Comparison of ENCODE assay signal across 29 cellular contexts in genomic region chr4:7777017-7777710, GRCh38.
DNase-seq lines count a peak whose midpoint lies in the region; ATAC-seq and TF ChIP-seq lines count a peak whose summit lies in the region.
"Had no signal": no experiment of that assay in that cellular context is flagged by ENCODE, and none has a peak within 500 bp of the region (broad histone marks: within the 10 kb centered on the region; RNA-seq: fewer than 3 reads in every experiment).

No MANE protein-coding gene starts in this region.

- in situ Hi-C loops in IMR-90 (cut with MboI; ENCODE audit: low sequenced_read_pairs) = no loop called here

- no peak for TF ChIP-seq CTCF in IMR-90 (conservative IDR thresholded peaks at IDR 0.05; ENCODE audit: low read depth, low read length)
- no peak for TF ChIP-seq CTCF in osteoblast (IDR thresholded peaks at IDR 0.05; ENCODE audit: extremely low read depth, low read depth, low read length)

- H2AK5ac ChIP-seq in IMR-90 (ENCODE audit: low read depth, low read length) = no peak overlapping the region

- H3K27me3 Mint-ChIP-seq in immature natural killer cell (ENCODE audit: low read depth in 3 of 3) = peaks cover 0 to 2% (median 2%) of the 10 kb centered on the region in 3 donors
- no peaks in the 10 kb centered on the region for H3K27me3 Mint-ChIP-seq in activated T-helper 1 cell treated with anti-CD3 and anti-CD28 coated beads, Interleukin-12 subunit alpha, Interleukin-12 subunit beta, Interleukin-2, Interleukin-4 antibody, amounts not matched to agents 30 ng/mL and 10 ng/mL and 1 ng/mL, durations not matched to agents 14 hours and 24 hours and 36 hours (ENCODE audit: insufficient read depth)
- H3K27me3 Mint-ChIP-seq: activated CD4-positive, alpha-beta T cell treated with anti-CD3 and anti-CD28 coated beads, Interleukin-2, amount 10 ng/mL, durations not matched to agents 7 days and 5 days; effector memory CD8-positive, alpha-beta T cell had no signal

- H2BK15ac ChIP-seq in IMR-90 (ENCODE audit: low read depth, low read length) = no peak overlapping the region

- no peak overlapping the region for H3K14ac ChIP-seq in IMR-90 (replicated peaks; ENCODE audit: low read depth, low read length)

- no peak overlapping the region for H4K5ac ChIP-seq in IMR-90 (ENCODE audit: low read depth, low read length)

- H2BK20ac ChIP-seq in IMR-90 (ENCODE audit: low read depth, low read length) = no peak overlapping the region

- no TSS peak for BruUV-seq in IMR-90 (replicated peaks; lab: Mats Ljungman, UMichigan)

- H3K79me1 ChIP-seq in IMR-90 (ENCODE audit: low read depth in 1 of 2, low read length in 2 of 2) = peaks cover 34 to 83% of the 10 kb centered on the region in 2 experiments

- DNase-seq in IMR-90 (no peak), NCI-H69 (lab: John Stamatoyannopoulos, UW) (peak; percentile 4), cerebellum (ENCODE audit: low spot score) (peak; percentile 35), osteoblast (ENCODE audit: insufficient read length, low spot score, missing footprints) (peak; percentile 51), immature natural killer cell (no peak), medulla oblongata (ENCODE audit: extremely low spot score) (no peak)
- DNase-seq in activated T-helper 1 cell treated with anti-CD3 and anti-CD28 coated beads, Interleukin-12 subunit alpha, Interleukin-12 subunit beta, Interleukin-2, Interleukin-4 antibody, amounts not matched to agents 30 ng/mL and 10 ng/mL and 1 ng/mL, durations not matched to agents 14 hours and 24 hours and 36 hours (ENCODE audit: low spot score) = no peak
- DNase-seq: activated CD4-positive, alpha-beta T cell treated with anti-CD3 and anti-CD28 coated beads, Interleukin-2, amount 10 ng/mL, durations not matched to agents 7 days and 5 days; activated naive CD4-positive, alpha-beta T cell treated with Interleukin-2 at 50 U/mL for 16 hours; activated T-cell treated with anti-CD3 and anti-CD28 coated beads, Interleukin-2, amount 50 U/mL, for 4 hours; effector memory CD8-positive, alpha-beta T cell; EL; erythroblast; heart right ventricle; Karpas-422; mesenchymal stem cell; NCI-H187; NCI-H2227 treated with DMSO at 0.1 percent for 48 hours; NK-92 treated with Interleukin-12 subunit alpha and Interleukin-12 subunit beta, amount 100 ng/mL, for 24 hours; psoas muscle; SHP77; stimulated activated naive CD4-positive, alpha-beta T cell treated with Interleukin-2 at 50 U/mL for 16 hours; uterus had no signal

- ATAC-seq in IMR-90 (ENCODE audit: low read depth) = no peak
- ATAC-seq: activated T-cell treated with anti-CD3 and anti-CD28 coated beads, Interleukin-2, amount 50 U/mL, for 4 hours; effector memory CD8-positive, alpha-beta T cell; GM23338; heart right ventricle; psoas muscle; WTC11 had no signal

- no peak overlapping the region for H2BK120ac ChIP-seq in IMR-90 (ENCODE audit: low read depth, low read length)

- peak overlapping the region; percentile 62 for H2AK9ac ChIP-seq in IMR-90 (replicated peaks; ENCODE audit: low read depth, low read length, poor library complexity)

- no peak overlapping the region for H3K23ac ChIP-seq in IMR-90 (ENCODE audit: low read depth, low read length)

- no peaks in the 10 kb centered on the region for H3K9me3 ChIP-seq in IMR-90 (ENCODE audit: control insufficient read depth, insufficient read depth, low read length)
- H3K9me3 ChIP-seq in osteoblast (ENCODE audit: low read depth, low read length) = no peaks in the 10 kb centered on the region
- H3K9me3 ChIP-seq: heart right ventricle, psoas muscle, uterus had no signal

- no peak overlapping the region for H3K56ac ChIP-seq in IMR-90 (ENCODE audit: extremely low read depth, insufficient read depth, low read length)

- no peak overlapping the region for H4K8ac ChIP-seq in IMR-90 (ENCODE audit: low read depth in 2 of 2, low read length in 2 of 2)

- H3K4me2 ChIP-seq in IMR-90 (ENCODE audit: low read depth, low read length) (no peak overlapping the region), osteoblast (ENCODE audit: insufficient read depth, low read length) (no peak overlapping the region)
- H3K4me2 ChIP-seq: GM23338, PC-9 had no signal

- H3K9me1 ChIP-seq in IMR-90 (ENCODE audit: insufficient read depth, low read length) = peaks cover 6% of the 10 kb centered on the region; the same call in 1 of the 2 replicates

- TF ChIP-seq POLR2A in IMR-90 (IDR thresholded peaks at IDR 0.05; ENCODE audit: low read depth, low read length) = no peak

- peaks cover 22% of the 10 kb centered on the region for H3K4me1 ChIP-seq in IMR-90 (ENCODE audit: control insufficient read depth, insufficient read depth, low read length)
- peaks cover 29% of the 10 kb centered on the region for H3K4me1 ChIP-seq in osteoblast (ENCODE audit: insufficient read depth, low read length)
- H3K4me1 ChIP-seq: psoas muscle had no signal

- H4K20me1 ChIP-seq in IMR-90 (ENCODE audit: insufficient read depth, low read length) = peaks cover 47% of the 10 kb centered on the region
- peaks cover 52% of the 10 kb centered on the region for H4K20me1 ChIP-seq in osteoblast (ENCODE audit: insufficient read depth, low read length)

- no peak overlapping the region for H2BK5ac ChIP-seq in IMR-90 (ENCODE audit: low read depth, low read length, poor library complexity, severe bottlenecking)

- H3K4ac ChIP-seq in IMR-90 (ENCODE audit: low read depth, low read length) = no peak overlapping the region

- intact Hi-C loops in IMR-90 (cut with micrococcal nuclease) = no loop called here
- intact Hi-C loops in activated T-helper 1 cell treated with anti-CD3 and anti-CD28 coated beads, Interleukin-12 subunit alpha, Interleukin-12 subunit beta, Interleukin-2, Interleukin-4 antibody, amounts not matched to agents 30 ng/mL and 10 ng/mL and 1 ng/mL, durations not matched to agents 14 hours and 24 hours and 36 hours (cut with micrococcal nuclease) = no loop called here

- H3K36me3 Mint-ChIP-seq in immature natural killer cell = peaks cover 7 to 17% (median 12%) of the 10 kb centered on the region in 3 donors
- peaks cover 19% of the 10 kb centered on the region for H3K36me3 Mint-ChIP-seq in activated T-helper 1 cell treated with anti-CD3 and anti-CD28 coated beads, Interleukin-12 subunit alpha, Interleukin-12 subunit beta, Interleukin-2, Interleukin-4 antibody, amounts not matched to agents 30 ng/mL and 10 ng/mL and 1 ng/mL, durations not matched to agents 14 hours and 24 hours and 36 hours (ENCODE audit: low read depth)

- H3K4me1 Mint-ChIP-seq in immature natural killer cell = peaks cover 15 to 16% of the 10 kb centered on the region in 2 donors
- peaks cover 33% of the 10 kb centered on the region for H3K4me1 Mint-ChIP-seq in activated T-helper 1 cell treated with anti-CD3 and anti-CD28 coated beads, Interleukin-12 subunit alpha, Interleukin-12 subunit beta, Interleukin-2, Interleukin-4 antibody, amounts not matched to agents 30 ng/mL and 10 ng/mL and 1 ng/mL, durations not matched to agents 14 hours and 24 hours and 36 hours (ENCODE audit: low read depth)

- dilution Hi-C loops in IMR-90 (cut with HindIII; ENCODE audit: low sequenced_read_pairs, unreplicated experiment) = no loop called here

- no peak overlapping the region for H3K18ac ChIP-seq in IMR-90 (ENCODE audit: low read depth, low read length)

- H3K9ac ChIP-seq in IMR-90 (ENCODE audit: low read depth, low read length) = no peak overlapping the region

- CTCF ChIA-PET in IMR-90 (lab: Yijun Ruan, JAX) = no interaction called here

- H2AFZ ChIP-seq in IMR-90 (replicated peaks; ENCODE audit: low read length, poor library complexity) (no peak overlapping the region), osteoblast (ENCODE audit: low read length) (no peak overlapping the region)
- H2AFZ ChIP-seq: GM23338, PC-9 had no signal

- H3K27me3 ChIP-seq in IMR-90 (ENCODE audit: control insufficient read depth, insufficient read depth, low read length) (no peaks in the 10 kb centered on the region), osteoblast (ENCODE audit: insufficient read depth, low read length) (no peaks in the 10 kb centered on the region)
- H3K27me3 ChIP-seq: heart right ventricle, uterus had no signal

- H3K36me3 ChIP-seq in IMR-90 (ENCODE audit: control insufficient read depth, insufficient read depth, low read length) (peaks cover 70% of the 10 kb centered on the region), osteoblast (ENCODE audit: insufficient read depth, low read length) (peaks cover 99% of the 10 kb centered on the region)
- H3K36me3 ChIP-seq: uterus had no signal

- H3K4me3 Mint-ChIP-seq in immature natural killer cell = no peak overlapping the region
- no peak overlapping the region for H3K4me3 Mint-ChIP-seq in activated T-helper 1 cell treated with anti-CD3 and anti-CD28 coated beads, Interleukin-12 subunit alpha, Interleukin-12 subunit beta, Interleukin-2, Interleukin-4 antibody, amounts not matched to agents 30 ng/mL and 10 ng/mL and 1 ng/mL, durations not matched to agents 14 hours and 24 hours and 36 hours
- H3K4me3 Mint-ChIP-seq: activated CD4-positive, alpha-beta T cell treated with anti-CD3 and anti-CD28 coated beads, Interleukin-2, amount 10 ng/mL, durations not matched to agents 7 days and 5 days; activated T-cell treated with anti-CD3 and anti-CD28 coated beads, Interleukin-2, amount 50 U/mL, for 4 hours; brain; CD14-positive monocyte; effector memory CD8-positive, alpha-beta T cell; GM23338; WTC11 had no signal

- no peaks in the 10 kb centered on the region for H3K9me3 Mint-ChIP-seq in immature natural killer cell
- H3K9me3 Mint-ChIP-seq in activated T-helper 1 cell treated with anti-CD3 and anti-CD28 coated beads, Interleukin-12 subunit alpha, Interleukin-12 subunit beta, Interleukin-2, Interleukin-4 antibody, amounts not matched to agents 30 ng/mL and 10 ng/mL and 1 ng/mL, durations not matched to agents 14 hours and 24 hours and 36 hours = no peaks in the 10 kb centered on the region
- H3K9me3 Mint-ChIP-seq: activated CD4-positive, alpha-beta T cell treated with anti-CD3 and anti-CD28 coated beads, Interleukin-2, amount 10 ng/mL, durations not matched to agents 7 days and 5 days; activated T-cell treated with anti-CD3 and anti-CD28 coated beads, Interleukin-2, amount 50 U/mL, for 4 hours; brain; effector memory CD8-positive, alpha-beta T cell; GM23338; WTC11 had no signal

- no peak overlapping the region for H3K27ac ChIP-seq in IMR-90 (ENCODE audit: insufficient read depth, low read length)
- H3K27ac ChIP-seq in osteoblast (ENCODE audit: low read depth, low read length) = peak overlapping the region; percentile 2
- H3K27ac ChIP-seq: heart right ventricle, PC-9, psoas muscle, uterus had no signal

- TF ChIP-seq RAD21 in IMR-90 (IDR thresholded peaks at IDR 0.05; ENCODE audit: low read length) = no peak

- POLR2A ChIA-PET in IMR-90 (lab: Charles Lee; ENCODE audit: unreplicated experiment) = no interaction called here

- WGBS in IMR-90 (ENCODE audit: extremely low coverage in 2 of 2, insufficient read length in 1 of 2), 2 experiments = 98% methylated on average over 8 of the region's 17 CpGs; no CpG with 5 or more reads in 1 of the 2 experiments

- peaks cover 99% of the 10 kb centered on the region for H3K79me2 ChIP-seq in osteoblast (ENCODE audit: insufficient read depth, low read length)

- H3K4me3 ChIP-seq in IMR-90 (ENCODE audit: insufficient read depth, low read depth, low read length) = no peak overlapping the region
- H3K4me3 ChIP-seq in osteoblast (ENCODE audit: insufficient read depth, low read length) = no peak overlapping the region
- H3K4me3 ChIP-seq: coronary artery, GM23338, heart right ventricle, PC-9, psoas muscle, uterus had no signal

- H4K91ac ChIP-seq in IMR-90 (ENCODE audit: insufficient read depth, low read depth, low read length) = no peak overlapping the region

- no peak overlapping the region for H3K27ac Mint-ChIP-seq in immature natural killer cell
- no peak overlapping the region for H3K27ac Mint-ChIP-seq in activated T-helper 1 cell treated with anti-CD3 and anti-CD28 coated beads, Interleukin-12 subunit alpha, Interleukin-12 subunit beta, Interleukin-2, Interleukin-4 antibody, amounts not matched to agents 30 ng/mL and 10 ng/mL and 1 ng/mL, durations not matched to agents 14 hours and 24 hours and 36 hours
- H3K27ac Mint-ChIP-seq: CD14-positive monocyte; effector memory CD8-positive, alpha-beta T cell; GM23338 had no signal

Comparison
In these comparisons a context has a peak if more than half of its experiments do, and no peak if none do; other contexts are left out.
1. DNase-seq: peak in NCI-H69 (single experiment), cerebellum (single experiment) and osteoblast (single experiment); none in IMR-90 (single experiment), immature natural killer cell (0 of 3), activated T-helper 1 cell treated with anti-CD3 and anti-CD28 coated beads, Interleukin-12 subunit alpha, Interleukin-12 subunit beta, Interleukin-2, Interleukin-4 antibody, amounts not matched to agents 30 ng/mL and 10 ng/mL and 1 ng/mL, durations not matched to agents 14 hours and 24 hours and 36 hours (single experiment) and medulla oblongata (single experiment).